Comparison of ENCODE assay signal across 17 cellular contexts in genomic region chr10:43707755-43708154, GRCh38. TPM values are rescaled to one million over a fixed set of nuclear protein-coding genes. Genes with fewer than 3 reads are reported as not detected.
DNase-seq lines count a peak whose midpoint lies in the region; ATAC-seq and TF ChIP-seq lines count a peak whose summit lies in the region.
"Had no signal": no experiment of that assay in that cellular context is flagged by ENCODE, and none has a peak within 500 bp of the region (broad histone marks: within the 10 kb centered on the region; RNA-seq: fewer than 3 reads in every experiment).

No MANE protein-coding gene starts in this region.

- no peaks in the 10 kb centered on the region for H3K27me3 ChIP-seq in heart right ventricle
- H3K27me3 ChIP-seq: thyroid gland had no signal

- H3K36me3 ChIP-seq in heart right ventricle = no peaks in the 10 kb centered on the region
- H3K36me3 ChIP-seq: HAP-1, lower lobe of right lung, thyroid gland had no signal

- H3K4me3 ChIP-seq in cardiac fibroblast (replicated peaks in 1 of 2; ENCODE audit: low read depth in 2 of 2, low read length in 2 of 2) (no peak overlapping the region), heart right ventricle (no peak overlapping the region)
- H3K4me3 ChIP-seq: HAP-1, lower lobe of right lung, thyroid gland had no signal

- H3K27me3 Mint-ChIP-seq in nephron (ENCODE audit: low read depth) = peaks cover 10% of the 10 kb centered on the region
- H3K27me3 Mint-ChIP-seq in activated T-helper 1 cell treated with anti-CD3 and anti-CD28 coated beads, Interleukin-12 subunit alpha, Interleukin-12 subunit beta, Interleukin-2, Interleukin-4 antibody, amounts not matched to agents 30 ng/mL and 10 ng/mL and 1 ng/mL, durations not matched to agents 14 hours and 24 hours and 36 hours (ENCODE audit: insufficient read depth) = peaks cover 6% of the 10 kb centered on the region

- H3K27ac ChIP-seq in heart right ventricle = peak overlapping the region in 8 of 10 donors; percentile 68 to 92 (median 79)
- H3K27ac ChIP-seq: KMS-11, lower lobe of right lung had no signal

- no peaks in the 10 kb centered on the region for H3K36me3 Mint-ChIP-seq in nephron (ENCODE audit: low read depth)
- H3K36me3 Mint-ChIP-seq in activated T-helper 1 cell treated with anti-CD3 and anti-CD28 coated beads, Interleukin-12 subunit alpha, Interleukin-12 subunit beta, Interleukin-2, Interleukin-4 antibody, amounts not matched to agents 30 ng/mL and 10 ng/mL and 1 ng/mL, durations not matched to agents 14 hours and 24 hours and 36 hours (ENCODE audit: low read depth) = no peaks in the 10 kb centered on the region
- H3K36me3 Mint-ChIP-seq: activated naive CD4-positive, alpha-beta T cell treated with anti-CD3 and anti-CD28 coated beads, Interleukin-2, amount 10 ng/mL, durations not matched to agents 7 days and 5 days had no signal

- intact Hi-C loops in heart right ventricle (cut with DNase I) = loop anchor here in 1 of 10 donors (5.0 kb wide), 1 partner anchor 140 kb away; no protein-coding TSS in a partner anchor
- intact Hi-C loops in activated T-helper 1 cell treated with anti-CD3 and anti-CD28 coated beads, Interleukin-12 subunit alpha, Interleukin-12 subunit beta, Interleukin-2, Interleukin-4 antibody, amounts not matched to agents 30 ng/mL and 10 ng/mL and 1 ng/mL, durations not matched to agents 14 hours and 24 hours and 36 hours (cut with micrococcal nuclease) = no loop called here

- no peaks in the 10 kb centered on the region for H3K9me3 ChIP-seq in heart right ventricle
- H3K9me3 ChIP-seq: HAP-1, lower lobe of right lung, thyroid gland had no signal

- no peak overlapping the region for H3K4me3 Mint-ChIP-seq in nephron
- H3K4me3 Mint-ChIP-seq in activated T-helper 1 cell treated with anti-CD3 and anti-CD28 coated beads, Interleukin-12 subunit alpha, Interleukin-12 subunit beta, Interleukin-2, Interleukin-4 antibody, amounts not matched to agents 30 ng/mL and 10 ng/mL and 1 ng/mL, durations not matched to agents 14 hours and 24 hours and 36 hours = no peak overlapping the region
- H3K4me3 Mint-ChIP-seq: activated naive CD4-positive, alpha-beta T cell treated with anti-CD3 and anti-CD28 coated beads, Interleukin-2, amount 10 ng/mL, durations not matched to agents 7 days and 5 days had no signal

- TF ChIP-seq CTCF in cardiac fibroblast (IDR thresholded peaks at IDR 0.05; ENCODE audit: low read depth, low read length) (no peak), heart right ventricle (IDR thresholded peaks at IDR 0.05) (no peak), nephron (IDR thresholded peaks at IDR 0.05; ENCODE audit: unreplicated experiment in 3 of 3) (no peak)

- H3K4me1 Mint-ChIP-seq in nephron = peaks cover 21% of the 10 kb centered on the region
- no peaks in the 10 kb centered on the region for H3K4me1 Mint-ChIP-seq in activated T-helper 1 cell treated with anti-CD3 and anti-CD28 coated beads, Interleukin-12 subunit alpha, Interleukin-12 subunit beta, Interleukin-2, Interleukin-4 antibody, amounts not matched to agents 30 ng/mL and 10 ng/mL and 1 ng/mL, durations not matched to agents 14 hours and 24 hours and 36 hours (ENCODE audit: low read depth)
- H3K4me1 Mint-ChIP-seq: activated naive CD4-positive, alpha-beta T cell treated with anti-CD3 and anti-CD28 coated beads, Interleukin-2, amount 10 ng/mL, durations not matched to agents 7 days and 5 days had no signal

- H3K4me1 ChIP-seq in heart right ventricle = peaks cover 4 to 59% (median 31%) of the 10 kb centered on the region in 9 donors
- H3K4me1 ChIP-seq: HAP-1, thyroid gland had no signal

- peak; percentile 63 to 81 for DNase-seq in cardiac fibroblast (ENCODE audit: low read depth in 2 of 2)
- DNase-seq in heart right ventricle = peak; percentile 58 to 84
- DNase-seq in activated T-helper 1 cell treated with anti-CD3 and anti-CD28 coated beads, Interleukin-12 subunit alpha, Interleukin-12 subunit beta, Interleukin-2, Interleukin-4 antibody, amounts not matched to agents 30 ng/mL and 10 ng/mL and 1 ng/mL, durations not matched to agents 14 hours and 24 hours and 36 hours (ENCODE audit: low spot score) = no peak
- no peak for DNase-seq in kidney tubule cell (ENCODE audit: low spot score)
- DNase-seq in COLO829 (ENCODE audit: low spot score) = no peak
- DNase-seq: activated CD4-positive, alpha-beta T cell treated with anti-CD3 and anti-CD28 coated beads, Interleukin-2, amount 50 U/mL, for 4 hours; activated naive CD4-positive, alpha-beta T cell treated with anti-CD3 and anti-CD28 coated beads, Interleukin-2, amount 10 ng/mL, durations not matched to agents 7 days and 5 days; activated T-cell treated with anti-CD3 and anti-CD28 coated beads, Interleukin-2, amount 50 U/mL, for 1 hour; DMS153; effector CD8-positive, alpha-beta T cell; lower lobe of right lung; NCI-H1105; thyroid gland had no signal

- H3K9me3 Mint-ChIP-seq in nephron = no peaks in the 10 kb centered on the region
- H3K9me3 Mint-ChIP-seq in activated T-helper 1 cell treated with anti-CD3 and anti-CD28 coated beads, Interleukin-12 subunit alpha, Interleukin-12 subunit beta, Interleukin-2, Interleukin-4 antibody, amounts not matched to agents 30 ng/mL and 10 ng/mL and 1 ng/mL, durations not matched to agents 14 hours and 24 hours and 36 hours = no peaks in the 10 kb centered on the region
- H3K9me3 Mint-ChIP-seq: activated naive CD4-positive, alpha-beta T cell treated with anti-CD3 and anti-CD28 coated beads, Interleukin-2, amount 10 ng/mL, durations not matched to agents 7 days and 5 days had no signal

- 48% methylated on average over 11 of the region's 11 CpGs for WGBS in heart right ventricle, 2 donors

- H3K27ac Mint-ChIP-seq in nephron = peak overlapping the region; percentile 26 to 46 (median 40)
- no peak overlapping the region for H3K27ac Mint-ChIP-seq in activated T-helper 1 cell treated with anti-CD3 and anti-CD28 coated beads, Interleukin-12 subunit alpha, Interleukin-12 subunit beta, Interleukin-2, Interleukin-4 antibody, amounts not matched to agents 30 ng/mL and 10 ng/mL and 1 ng/mL, durations not matched to agents 14 hours and 24 hours and 36 hours
- H3K27ac Mint-ChIP-seq: activated naive CD4-positive, alpha-beta T cell treated with anti-CD3 and anti-CD28 coated beads, Interleukin-2, amount 10 ng/mL, durations not matched to agents 7 days and 5 days had no signal

- ATAC-seq in heart right ventricle (peak; percentile 77 to 97 (median 95)), HG03565 (IDR thresholded peaks at IDR 0.05; ENCODE audit: unreplicated experiment) (no peak)

RNA-seq across cellular contexts. Expression of gene ZNF32, which starts 59.1 kb away (rescaled TPM):
- 10 to 100 TPM; 34.4 to 52.3 (median 41.6) TPM for total RNA-seq in heart right ventricle
- 10 to 100 TPM; 44.9 to 73.8 TPM for polyA plus RNA-seq in heart right ventricle
- 13.2 and 13.7 TPM in 2 replicates for total RNA-seq in activated T-helper 1 cell treated with anti-CD3 and anti-CD28 coated beads, Interleukin-12 subunit alpha, Interleukin-12 subunit beta, Interleukin-2, Interleukin-4 antibody, amounts not matched to agents 30 ng/mL and 10 ng/mL and 1 ng/mL, durations not matched to agents 14 hours and 24 hours and 36 hours

Comparison
In these comparisons a context has a peak if more than half of its experiments do, and no peak if none do; other contexts are left out.
1. DNase-seq: peak in cardiac fibroblast (2 of 2) and heart right ventricle (2 of 2); none in activated T-helper 1 cell treated with anti-CD3 and anti-CD28 coated beads, Interleukin-12 subunit alpha, Interleukin-12 subunit beta, Interleukin-2, Interleukin-4 antibody, amounts not matched to agents 30 ng/mL and 10 ng/mL and 1 ng/mL, durations not matched to agents 14 hours and 24 hours and 36 hours (single experiment), kidney tubule cell (single experiment) and COLO829 (single experiment).